In genomic region chr2:8662239-8662879, GRCh38 we compare ENCODE assay signal across 10 cellular contexts. TPM values are rescaled to one million over a fixed set of nuclear protein-coding genes. Genes with fewer than 3 reads are reported as not detected.
DNase-seq lines count a peak whose midpoint lies in the region; ATAC-seq and TF ChIP-seq lines count a peak whose summit lies in the region.
"Had no signal": no experiment of that assay in that cellular context is flagged by ENCODE, and none has a peak within 500 bp of the region (broad histone marks: within the 10 kb centered on the region; RNA-seq: fewer than 3 reads in every experiment).

No MANE protein-coding gene starts in this region.

- 0 out of 2 replicates have a peak overlapping the region, but pooled peaks have one; percentile 24 for H3K9ac ChIP-seq in PC-3 (ENCODE audit: low read length)
- H3K9ac ChIP-seq in fibroblast of lung (ENCODE audit: insufficient read depth, low read length), result no peak overlapping the region

- CTCF ChIA-PET in PC-3 (lab: Charles Lee), result no interaction called here

- H4K20me1 ChIP-seq in PC-3 (ENCODE audit: low read length) (no peaks in the 10 kb centered on the region), fibroblast of lung (ENCODE audit: control insufficient read depth, extremely low read depth, insufficient read depth, low read length) (no peaks in the 10 kb centered on the region)

- peak overlapping the region; percentile 64 for H3K4me2 ChIP-seq in PC-3 (ENCODE audit: low read length)
- peak overlapping the region; percentile 51 for H3K4me2 ChIP-seq in fibroblast of lung (ENCODE audit: extremely low read depth, insufficient read depth, low read length)

- peak overlapping the region; percentile 15; the same call in 1 of the 2 replicates for H2AFZ ChIP-seq in PC-3 (ENCODE audit: low read length)
- no peak overlapping the region for H2AFZ ChIP-seq in fibroblast of lung (ENCODE audit: low read length)

- TF ChIP-seq CTCF in PC-3 (conservative IDR thresholded peaks at IDR 0.05; ENCODE audit: low read depth, low read length) (peak; percentile 57), fibroblast of lung (conservative IDR thresholded peaks at IDR 0.05 in 1 of 2, IDR thresholded peaks at IDR 0.05 in 1 of 2; ENCODE audit: low read depth in 1 of 2, low read length in 2 of 2) (peak in 1 of 2 donors; percentile 31)

- peak; percentile 91 for DNase-seq in GM04503 (ENCODE audit: low read depth)
- peak; percentile 93 for DNase-seq in PC-3
- DNase-seq in fibroblast of lung (ENCODE audit: low read depth in 2 of 2), result peak; percentile 75 to 87
- DNase-seq in sciatic nerve (ENCODE audit: low spot score), result peak; percentile 33
- DNase-seq: activated CD4-positive, alpha-beta T cell treated with anti-CD3 and anti-CD28 coated beads, Interleukin-2, amount 50 U/mL, for 1 hour; caudate nucleus had no signal

- no peaks in the 10 kb centered on the region for H3F3A ChIP-seq in PC-3 (ENCODE audit: low read length, unreplicated experiment)

- no TSS peak for BruUV-seq in PC-3 (replicated peaks; lab: Mats Ljungman, UMichigan)

- H3K27ac ChIP-seq in PC-3 (ENCODE audit: low read length) (peak overlapping the region; percentile 53), fibroblast of lung (ENCODE audit: insufficient read depth, low read length) (peak overlapping the region; percentile 58)

- peak; percentile 99 for ATAC-seq in PC-3
- ATAC-seq in sciatic nerve, result no peak
- ATAC-seq in GM21360 (IDR thresholded peaks at IDR 0.05; ENCODE audit: unreplicated experiment), result no peak
- ATAC-seq in HG02678 (IDR thresholded peaks at IDR 0.05; ENCODE audit: unreplicated experiment), result no peak
- no peak for ATAC-seq in HG02642 (IDR thresholded peaks at IDR 0.05; ENCODE audit: poor library complexity, unreplicated experiment)
- ATAC-seq in GM18867 (IDR thresholded peaks at IDR 0.05; ENCODE audit: unreplicated experiment), result no peak

- H3K9me3 ChIP-seq in PC-3 (ENCODE audit: low read length) (no peaks in the 10 kb centered on the region), fibroblast of lung (ENCODE audit: control insufficient read depth, insufficient read depth, low read depth, low read length) (no peaks in the 10 kb centered on the region)

- no peaks in the 10 kb centered on the region for H3K9me2 ChIP-seq in PC-3 (replicated peaks; ENCODE audit: low read length)

- H3K79me2 ChIP-seq in PC-3 (ENCODE audit: low read length) (no peaks in the 10 kb centered on the region), fibroblast of lung (ENCODE audit: control insufficient read depth, insufficient read depth, low read length) (no peaks in the 10 kb centered on the region)

- no peaks in the 10 kb centered on the region for H3K27me3 ChIP-seq in PC-3 (ENCODE audit: low read length)
- no peaks in the 10 kb centered on the region for H3K27me3 ChIP-seq in fibroblast of lung (ENCODE audit: control insufficient read depth, insufficient read depth, low read length)

- intact Hi-C loops in PC-3 (cut with micrococcal nuclease), result loop anchor here (5.0 kb wide), 1 partner anchor 80 kb away; no protein-coding TSS in a partner anchor
- intact Hi-C loops in sciatic nerve (cut with DNase I), result no loop called here

- H3K36me3 ChIP-seq in PC-3 (ENCODE audit: low read depth, low read length), result no peaks in the 10 kb centered on the region
- no peaks in the 10 kb centered on the region for H3K36me3 ChIP-seq in fibroblast of lung (ENCODE audit: control insufficient read depth, insufficient read depth, low read length)

- POLR2A ChIA-PET in PC-3 (lab: Charles Lee; ENCODE audit: unreplicated experiment), result interaction anchor here (0.5 kb wide), 1 partner anchor 1235 kb away, joined by 3 read pairs; no protein-coding TSS in a partner anchor

- H3K4me3 ChIP-seq in PC-3 (ENCODE audit: low read length) (peak overlapping the region; percentile 6; the same call in 1 of the 2 replicates), fibroblast of lung (replicated peaks in 1 of 4; ENCODE audit: control extremely low read depth in 1 of 4, insufficient read depth in 1 of 4, low read depth in 3 of 4, low read length in 4 of 4) (no peak overlapping the region)

- peaks cover 16% of the 10 kb centered on the region for H3K4me1 ChIP-seq in PC-3 (ENCODE audit: insufficient read depth, low read length)
- H3K4me1 ChIP-seq in fibroblast of lung (ENCODE audit: control insufficient read depth, extremely low read depth, insufficient read depth, low read length), result peaks cover 13% of the 10 kb centered on the region

RNA-seq across cellular contexts. Expression of gene ID2, which starts 19.5 kb away (rescaled TPM):
- 92.1 and 93.3 TPM in 2 replicates for total RNA-seq in PC-3 (2014; rRNA removed)
- total RNA-seq in fibroblast of lung, result 66.6 and 150 TPM in 2 replicates
- polyA plus RNA-seq in fibroblast of lung, result 23.1 and 92.5 TPM in 2 replicates
- 19.0 and 59.9 TPM in 2 replicates for polyA plus RNA-seq in fibroblast of lung (2012)
- polyA minus RNA-seq in fibroblast of lung (ENCODE audit: low replicate concordance), result 20.2 and 61.7 TPM in 2 replicates
- total RNA-seq in sciatic nerve, result 95.8 TPM

Comparison
In these comparisons a context has a peak if more than half of its experiments do, and no peak if none do; other contexts are left out.
1. DNase-seq: peak in every context shown above with its lines; median percentile 93 in PC-3; 91 in GM04503; 81 in fibroblast of lung; 33 in sciatic nerve.